8 cellular contexts compared by ENCODE assay signal in genomic region chr2:97748397-97748796, GRCh38. TPM values are rescaled to one million over a fixed set of nuclear protein-coding genes. Genes with fewer than 3 reads are reported as not detected.
DNase-seq lines count a peak whose midpoint lies in the region; ATAC-seq and TF ChIP-seq lines count a peak whose summit lies in the region.

No MANE protein-coding gene starts in this region.

- no peaks in the 10 kb centered on the region for H3K9me3 ChIP-seq in Peyer's patch

- no peak overlapping the region for H3K27ac ChIP-seq in Peyer's patch

- H3K4me3 ChIP-seq in Peyer's patch (no peak overlapping the region), kidney epithelial cell (ENCODE audit: low read depth, low read length) (no peak overlapping the region)

- no peak for TF ChIP-seq POLR2A in Peyer's patch (IDR thresholded peaks at IDR 0.05)

- no peak for ATAC-seq in GM21381 (IDR thresholded peaks at IDR 0.05; ENCODE audit: unreplicated experiment)

- peaks cover 0 to 14% (median 1%) of the 10 kb centered on the region in 4 donors for H3K4me1 ChIP-seq in Peyer's patch

- TF ChIP-seq CTCF in GM20000 (IDR thresholded peaks at IDR 0.05; ENCODE audit: extremely low read depth, missing control alignments) (peak; percentile 47), Peyer's patch (IDR thresholded peaks at IDR 0.05) (peak; percentile 13 to 40 (median 28)), kidney epithelial cell (IDR thresholded peaks at IDR 0.05; ENCODE audit: insufficient read depth, low read length, poor library complexity, severe bottlenecking) (peak; percentile 28)

- H3K36me3 ChIP-seq in Peyer's patch = peaks cover 0 to 11% (median 0%) of the 10 kb centered on the region in 3 donors
- peaks cover 1% of the 10 kb centered on the region for H3K36me3 ChIP-seq in kidney epithelial cell (ENCODE audit: control insufficient read depth, insufficient read depth, low read length)

- DNase-seq in AG08395 (ENCODE audit: low spot score) (peak; percentile 21), GM20000 (ENCODE audit: low spot score) (peak; percentile 64), Peyer's patch (peak in 2 of 3 donors; percentile 65 to 80), kidney epithelial cell (ENCODE audit: low read depth) (no peak), NCI-H1048 (lab: John Stamatoyannopoulos, UW) (no peak)
- peak; percentile 54 for DNase-seq in activated effector memory CD4-positive, alpha-beta T cell treated with Interleukin-2 at 50 U/mL for 16 hours
- DNase-seq in stimulated activated CD8-positive, alpha-beta memory T cell treated with anti-CD3 and anti-CD28 coated beads, Interleukin-7, amount 100 ng/mL, for 48 hours (ENCODE audit: extremely low read depth in 1 of 2, low read depth in 1 of 2) = peak; percentile 46 to 58

- no peaks in the 10 kb centered on the region for H3K27me3 ChIP-seq in Peyer's patch
- no peaks in the 10 kb centered on the region for H3K27me3 ChIP-seq in kidney epithelial cell (ENCODE audit: control insufficient read depth, insufficient read depth, low read length)

RNA-seq across cellular contexts. Expression of gene ZAP70, which starts 35.0 kb away (rescaled TPM):
- 10 to 100 TPM; 11.5 to 75.1 (median 27.2) TPM for total RNA-seq in Peyer's patch
- 0.55 TPM in 1 of 2 replicates, not detected in the other for total RNA-seq in kidney epithelial cell

Comparison
In these comparisons a context has a peak if more than half of its experiments do, and no peak if none do; other contexts are left out.
1. DNase-seq: peak in AG08395 (single experiment), GM20000 (single experiment), Peyer's patch (2 of 3), activated effector memory CD4-positive, alpha-beta T cell treated with Interleukin-2 at 50 U/mL for 16 hours (single experiment) and stimulated activated CD8-positive, alpha-beta memory T cell treated with anti-CD3 and anti-CD28 coated beads, Interleukin-7, amount 100 ng/mL, for 48 hours (2 of 2); none in kidney epithelial cell (single experiment) and NCI-H1048 (single experiment).
2. Peak in every context shown above with its lines, with median percentiles within 50 percentile points of each other: CTCF ChIP-seq.